29 cellular contexts compared by ENCODE assay signal in genomic region chr7:96410440-96410839, GRCh38.
"Had no signal": no experiment of that assay in that cellular context is flagged by ENCODE, and none has a peak within 500 bp of the region (broad histone marks: within the 10 kb centered on the region; RNA-seq: fewer than 3 reads in every experiment).

No MANE protein-coding gene starts in this region.

- H3K4me1 Mint-ChIP-seq: activated naive CD4-positive, alpha-beta T cell treated with anti-CD3 and anti-CD28 coated beads, Interleukin-2, amount 50 U/mL, for 24 hours had no signal

- H3K27ac Mint-ChIP-seq: activated CD8-positive, alpha-beta T cell treated with anti-CD3 and anti-CD28 coated beads for 36 hours; activated naive CD4-positive, alpha-beta T cell treated with anti-CD3 and anti-CD28 coated beads, Interleukin-2, amount 50 U/mL, for 24 hours; activated naive CD8-positive, alpha-beta T cell treated with anti-CD3 and anti-CD28 coated beads, Interleukin-2, amount 10 ng/mL, durations not matched to agents 7 days and 5 days; activated T-cell treated with anti-CD3 and anti-CD28 coated beads, Interleukin-2, amount 50 U/mL, for 24 hours; activated T-helper 2 cell treated with anti-CD3 and anti-CD28 coated beads, Interferon-gamma antibody, Interleukin-2, Interleukin-4, amounts not matched to agents 10 μg/mL and 5 μg/mL and 100 μg/mL, durations not matched to agents 14 hours and 24 hours and 36 hours had no signal

- H3K4me3 Mint-ChIP-seq: activated CD8-positive, alpha-beta T cell treated with anti-CD3 and anti-CD28 coated beads for 36 hours; activated naive CD4-positive, alpha-beta T cell treated with anti-CD3 and anti-CD28 coated beads, Interleukin-2, amount 50 U/mL, for 24 hours; activated naive CD8-positive, alpha-beta T cell treated with anti-CD3 and anti-CD28 coated beads, Interleukin-2, amount 10 ng/mL, durations not matched to agents 7 days and 5 days; activated T-cell treated with anti-CD3 and anti-CD28 coated beads, Interleukin-2, amount 50 U/mL, for 24 hours had no signal

- H3K36me3 ChIP-seq: ascending aorta, breast epithelium, Peyer's patch, WERI-Rb-1 had no signal

- H3K27me3 ChIP-seq: ascending aorta, body of pancreas, Peyer's patch had no signal

- H3K9me3 Mint-ChIP-seq: activated CD8-positive, alpha-beta T cell treated with anti-CD3 and anti-CD28 coated beads for 36 hours; activated naive CD4-positive, alpha-beta T cell treated with anti-CD3 and anti-CD28 coated beads, Interleukin-2, amount 50 U/mL, for 24 hours; activated naive CD8-positive, alpha-beta T cell treated with anti-CD3 and anti-CD28 coated beads, Interleukin-2, amount 10 ng/mL, durations not matched to agents 7 days and 5 days; activated T-cell treated with anti-CD3 and anti-CD28 coated beads, Interleukin-2, amount 50 U/mL, for 24 hours; activated T-helper 2 cell treated with anti-CD3 and anti-CD28 coated beads, Interferon-gamma antibody, Interleukin-2, Interleukin-4, amounts not matched to agents 10 μg/mL and 5 μg/mL and 100 μg/mL, durations not matched to agents 14 hours and 24 hours and 36 hours had no signal

- DNase-seq: activated CD4-positive, alpha-beta T cell treated with anti-CD3 and anti-CD28 coated beads for 1 hour; activated CD4-positive, alpha-beta T cell treated with anti-CD3 and anti-CD28 coated beads for 48 hours; activated CD4-positive, CD25-positive, alpha-beta regulatory T cell; activated CD8-positive, alpha-beta T cell treated with anti-CD3 and anti-CD28 coated beads for 36 hours; activated gamma-delta T cell; activated naive CD4-positive, alpha-beta T cell treated with Interleukin-2 at 50 U/mL for 16 hours; activated naive CD8-positive, alpha-beta T cell treated with anti-CD3 and anti-CD28 coated beads, Interleukin-2, amount 10 ng/mL, durations not matched to agents 7 days and 5 days; activated T-cell treated with anti-CD3 and anti-CD28 coated beads, Interleukin-2, amount 50 U/mL, for 24 hours; amygdala; body of pancreas; caudate nucleus; cerebellar nuclear complex; NCI-H1105; NCI-H1417 treated with DMSO at 0.1 percent for 48 hours; NCI-H1930; NCI-H2081 treated with DMSO at 0.1 percent for 48 hours; NCI-H226; NCI-H524 treated with DMSO at 0.1 percent for 48 hours; Peyer's patch; RPMI8226; SW 1271; T-helper 1 cell; T1000; WERI-Rb-1 had no signal

- ATAC-seq: activated CD8-positive, alpha-beta T cell treated with anti-CD3 and anti-CD28 coated beads for 36 hours; body of pancreas; K562 had no signal

- H3K27ac ChIP-seq: ascending aorta, body of pancreas, breast epithelium, Peyer's patch, WERI-Rb-1 had no signal

- H3K27me3 Mint-ChIP-seq: activated naive CD4-positive, alpha-beta T cell treated with anti-CD3 and anti-CD28 coated beads, Interleukin-2, amount 50 U/mL, for 24 hours had no signal

- H3K9me3 ChIP-seq: ascending aorta, body of pancreas, breast epithelium, Peyer's patch had no signal

- H3K4me1 ChIP-seq: body of pancreas, breast epithelium, Peyer's patch had no signal

- H3K36me3 Mint-ChIP-seq: activated naive CD4-positive, alpha-beta T cell treated with anti-CD3 and anti-CD28 coated beads, Interleukin-2, amount 50 U/mL, for 24 hours; activated naive CD8-positive, alpha-beta T cell treated with anti-CD3 and anti-CD28 coated beads, Interleukin-2, amount 10 ng/mL, durations not matched to agents 7 days and 5 days had no signal

- H3K4me3 ChIP-seq: ascending aorta, body of pancreas, breast epithelium, K562, Peyer's patch had no signal

- FAIRE-seq: K562 had no signal
